7 cellular contexts compared by ENCODE assay signal in genomic region chr5:173293817-173294672, GRCh38. TPM values are rescaled to one million over a fixed set of nuclear protein-coding genes. Genes with fewer than 3 reads are reported as not detected.
DNase-seq lines count a peak whose midpoint lies in the region; ATAC-seq, FAIRE-seq and TF ChIP-seq lines count a peak whose summit lies in the region.

No MANE protein-coding gene starts in this region.

- peak; percentile 76 for ATAC-seq in HG02885 (IDR thresholded peaks at IDR 0.05; ENCODE audit: poor library complexity, unreplicated experiment)

- peak; percentile 94 for FAIRE-seq in GM12891 (lab: Jason Lieb, UNC)

- DNase-seq in GM12891 (ENCODE audit: insufficient read length, low spot score) (peak; percentile 53), NCI-H2107 treated with DMSO at 0.1 percent for 48 hours (lab: John Stamatoyannopoulos, UW; ENCODE audit: unreplicated experiment) (peak; percentile 38), T47D (ENCODE audit: low read depth in 1 of 2, low spot score in 1 of 2) (peak; percentile 63 to 92), islet precursor cell (peak; percentile 91)
- peak; percentile 6 to 59 for DNase-seq in stimulated activated CD4-positive, alpha-beta T cell treated with anti-CD3 and anti-CD28 coated beads, Interleukin-1b, Interleukin-23, amount 100 ng/mL, for 1 hour (ENCODE audit: low read depth in 2 of 2)

- in situ Hi-C loops in T47D (cut with HindIII; ENCODE audit: low pct_unique_long_range_greater_than_20kb, low sequenced_read_pairs): no loop called here

- peak; percentile 92 for TF ChIP-seq CTCF in VCaP (conservative IDR thresholded peaks at IDR 0.05)

- no peak overlapping the region; the same call in 1 of the 2 replicates for H3K27ac ChIP-seq in VCaP

- no peak for TF ChIP-seq POLR2A in GM12891 (IDR thresholded peaks at IDR 0.05; ENCODE audit: low read depth, low read length)

TF ChIP-seq in GM12891, 5 proteins besides CTCF, POLR2A, EP300 and RAD21:
- no peak for TF ChIP-seq POU2F2 (IDR thresholded peaks at IDR 0.05; ENCODE audit: low read depth, low read length)
- TF ChIP-seq TAF1 (IDR thresholded peaks at IDR 0.05; ENCODE audit: low read depth, low read length): no peak
- TF ChIP-seq PAX5 (IDR thresholded peaks at IDR 0.05; ENCODE audit: insufficient read depth, low read length, severe bottlenecking): no peak
- no peak for TF ChIP-seq POLR2AphosphoS5 (IDR thresholded peaks at IDR 0.05; ENCODE audit: low read depth, low read length)
- TF ChIP-seq SPI1 (IDR thresholded peaks at IDR 0.05; ENCODE audit: low read depth, low read length): no peak

RNA-seq across cellular contexts. Expression of gene STC2, which starts 34.2 kb away (rescaled TPM):
- polyA plus RNA-seq in GM12891 (2012; ENCODE audit: low read depth, missing spikeins): 12.0 TPM

RNA-seq across cellular contexts. Expression of gene NKX2-5, which starts 59.0 kb away (rescaled TPM):
- not detected for polyA plus RNA-seq in GM12891 (2012; ENCODE audit: low read depth, missing spikeins)

Comparison
In these comparisons a context has a peak if more than half of its experiments do, and no peak if none do; other contexts are left out.
1. DNase-seq: peak in every context shown above with its lines; median percentile 91 in islet precursor cell; 78 in T47D; 53 in GM12891; 38 in NCI-H2107 treated with DMSO at 0.1 percent for 48 hours; 32 in stimulated activated CD4-positive, alpha-beta T cell treated with anti-CD3 and anti-CD28 coated beads, Interleukin-1b, Interleukin-23, amount 100 ng/mL, for 1 hour.